ENCODE assay signal across 27 cellular contexts in genomic region chr10:112333452-112333851, GRCh38. TPM values are rescaled to one million over a fixed set of nuclear protein-coding genes. Genes with fewer than 3 reads are reported as not detected.
"Had no signal": no experiment of that assay in that cellular context is flagged by ENCODE, and none has a peak within 500 bp of the region (broad histone marks: within the 10 kb centered on the region; RNA-seq: fewer than 3 reads in every experiment).

No MANE protein-coding gene starts in this region.

- DNase-seq: esophagus squamous epithelium; foreskin fibroblast; glutamatergic neuron; hippocampal formation; kidney glomerular epithelial cell; mammary epithelial cell; occipital lobe; pancreas; right lobe of liver; spleen; stimulated activated CD4-positive, alpha-beta T cell treated with anti-CD3 and anti-CD28 coated beads, Interleukin-15, amount 100 ng/mL, for 24 hours; stimulated activated CD4-positive, alpha-beta T cell treated with anti-CD3 and anti-CD28 coated beads, Interleukin-1b, Interleukin-23, amount 100 ng/mL, for 48 hours; stimulated activated CD4-positive, alpha-beta T cell treated with anti-CD3 and anti-CD28 coated beads, Interleukin-4, amount 100 ng/mL, for 24 hours; tibial artery; upper lobe of right lung had no signal

- ATAC-seq: gastroesophageal sphincter; natural killer cell treated with Interleukin-12 subunit alpha and Interleukin-12 subunit beta and Interleukin-15 and Interleukin-18, amount 100 ng/mL, for 72 hours; stimulated activated memory B cell treated with anti-CD40 and anti-IgM and Interleukin-4, amounts not matched to agents 10 μg/mL and 1 μg/mL and 100 μg/mL, for 72 hours had no signal

- H3K9me3 ChIP-seq: esophagus squamous epithelium, gastroesophageal sphincter, pancreas, prostate gland, right lobe of liver, spleen, tibial artery, upper lobe of right lung, vagina had no signal

- H3K36me3 ChIP-seq: esophagus squamous epithelium, gastroesophageal sphincter, neural progenitor cell, pancreas, prostate gland, right lobe of liver, spleen, tibial artery, upper lobe of right lung, vagina had no signal

- H3K27ac ChIP-seq: esophagus squamous epithelium, gastroesophageal sphincter, neural progenitor cell, prostate gland, right lobe of liver, spleen, tibial artery, upper lobe of right lung, vagina had no signal

- H3K4me1 ChIP-seq: gastroesophageal sphincter, pancreas, spleen, upper lobe of right lung, vagina had no signal

- H3K27me3 ChIP-seq: esophagus squamous epithelium, neural progenitor cell, pancreas, right lobe of liver, spleen, tibial artery, upper lobe of right lung, vagina had no signal

- H3K4me3 ChIP-seq: esophagus squamous epithelium, gastroesophageal sphincter, neural progenitor cell, pancreas, prostate gland, right lobe of liver, spleen, tibial artery, upper lobe of right lung, vagina had no signal

RNA-seq across cellular contexts. Expression of gene TECTB, which starts 50.3 kb away (rescaled TPM):
- total RNA-seq: epithelial cell of proximal tubule; esophagus squamous epithelium; gastroesophageal sphincter; lower leg skin; mammary epithelial cell; mesenteric fat pad; mononuclear cell; natural killer cell treated with Interleukin-12 subunit alpha and Interleukin-12 subunit beta and Interleukin-15 and Interleukin-18, amount 100 ng/mL, for 72 hours; pancreas; prostate gland; renal cortical epithelial cell; spleen; temporal lobe; upper lobe of right lung; vagina had no signal
